Comparison of ENCODE assay signal across 8 cellular contexts in the genomic region with DNA sequence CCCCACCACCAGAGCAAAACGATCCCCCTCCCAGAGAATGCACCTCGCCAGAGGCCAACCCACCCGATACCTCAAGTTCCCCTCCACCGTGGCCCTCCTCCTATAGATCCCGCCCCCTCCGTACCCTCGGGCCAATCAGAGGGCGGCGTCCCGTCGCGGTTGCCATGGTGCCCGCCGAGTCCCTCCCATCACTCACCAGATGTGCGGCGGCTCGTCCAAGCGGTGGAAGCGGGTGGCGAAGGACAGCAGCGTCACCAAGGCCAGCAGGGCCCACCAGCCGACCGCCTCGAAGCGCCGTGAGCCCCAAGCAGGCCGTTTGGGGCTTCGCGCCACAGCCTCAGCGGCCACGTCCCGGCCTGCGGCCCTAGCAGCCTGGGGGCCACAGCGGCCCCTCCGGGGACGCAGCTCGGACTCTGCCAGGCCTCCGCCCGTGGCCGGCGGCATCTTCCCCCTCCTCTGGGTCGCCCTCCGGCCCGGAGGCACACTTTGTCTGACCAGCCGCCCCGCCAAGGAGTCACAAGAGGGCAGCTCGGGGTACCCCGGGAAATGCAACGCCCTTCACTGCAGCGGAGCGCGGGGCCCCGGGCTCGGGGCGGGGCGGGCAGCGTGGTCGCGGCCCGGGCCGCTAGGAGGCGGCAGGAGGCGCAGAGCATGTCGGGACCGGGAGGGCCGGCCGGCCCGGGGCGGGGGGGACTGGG. TPM values are rescaled to one million over a fixed set of nuclear protein-coding genes. Genes with fewer than 3 reads are reported as not detected.
DNase-seq lines count a peak whose midpoint lies in the region; TF ChIP-seq lines count a peak whose summit lies in the region.

A gene with protein sequence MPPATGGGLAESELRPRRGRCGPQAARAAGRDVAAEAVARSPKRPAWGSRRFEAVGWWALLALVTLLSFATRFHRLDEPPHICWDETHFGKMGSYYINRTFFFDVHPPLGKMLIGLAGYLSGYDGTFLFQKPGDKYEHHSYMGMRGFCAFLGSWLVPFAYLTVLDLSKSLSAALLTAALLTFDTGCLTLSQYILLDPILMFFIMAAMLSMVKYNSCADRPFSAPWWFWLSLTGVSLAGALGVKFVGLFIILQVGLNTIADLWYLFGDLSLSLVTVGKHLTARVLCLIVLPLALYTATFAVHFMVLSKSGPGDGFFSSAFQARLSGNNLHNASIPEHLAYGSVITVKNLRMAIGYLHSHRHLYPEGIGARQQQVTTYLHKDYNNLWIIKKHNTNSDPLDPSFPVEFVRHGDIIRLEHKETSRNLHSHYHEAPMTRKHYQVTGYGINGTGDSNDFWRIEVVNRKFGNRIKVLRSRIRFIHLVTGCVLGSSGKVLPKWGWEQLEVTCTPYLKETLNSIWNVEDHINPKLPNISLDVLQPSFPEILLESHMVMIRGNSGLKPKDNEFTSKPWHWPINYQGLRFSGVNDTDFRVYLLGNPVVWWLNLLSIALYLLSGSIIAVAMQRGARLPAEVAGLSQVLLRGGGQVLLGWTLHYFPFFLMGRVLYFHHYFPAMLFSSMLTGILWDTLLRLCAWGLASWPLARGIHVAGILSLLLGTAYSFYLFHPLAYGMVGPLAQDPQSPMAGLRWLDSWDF (minus strand): TSS at position 646 of the 698 bp plus-strand sequence. CDS start 202 bp downstream, at position 444.

- H3K9ac ChIP-seq in ES-I3 (ENCODE audit: low read depth, low read length) (peak within 1 kb of the TSS; percentile 98), neural cell (ENCODE audit: low read length) (peak within 1 kb of the TSS; percentile 91), stomach smooth muscle (ENCODE audit: low read length in 2 of 2) (peak within 1 kb of the TSS; percentile 76 to 87)

- H3K79me2 ChIP-seq in neural cell (replicated peaks; ENCODE audit: insufficient read depth, low read length), result peaks cover 10% of the 10 kb centered on the region

- H3F3A ChIP-seq in neural cell (ENCODE audit: insufficient read depth, low read length, poor library complexity, severe bottlenecking), result no peaks in the 10 kb centered on the region

- no peaks in the 10 kb centered on the region for H4K20me1 ChIP-seq in neural cell (ENCODE audit: insufficient read depth)

- no peak for TF ChIP-seq EP300 in neural cell (conservative IDR thresholded peaks at IDR 0.05; ENCODE audit: poor library complexity, severe bottlenecking)

- DNase-seq in H4 (ENCODE audit: low spot score), result peak; percentile 91
- DNase-seq in LoVo (ENCODE audit: low spot score), result peak; percentile 92
- peak; percentile 77 to 86 for DNase-seq in SHP77 (lab: John Stamatoyannopoulos, UW)
- peak; percentile 85 for DNase-seq in activated gamma-delta T cell (lab: John Stamatoyannopoulos, UW)
- peak; percentile 75 for DNase-seq in fibroblast of the conjunctiva (ENCODE audit: low read depth)

- H3K4me3 ChIP-seq in neural cell (ENCODE audit: low read length) (peak within 1 kb of the TSS; percentile 93), stomach smooth muscle (ENCODE audit: low read length in 2 of 2) (peak within 1 kb of the TSS; percentile 80 to 95)

- no peaks in the 10 kb centered on the region for H3K9me2 ChIP-seq in neural cell (ENCODE audit: insufficient read depth, low read length)

- TF ChIP-seq CTCF in neural cell (IDR thresholded peaks at IDR 0.05; ENCODE audit: poor library complexity, severe bottlenecking), result peak; percentile 68

- H3K4me1 ChIP-seq in ES-I3 (ENCODE audit: insufficient read depth, low read length), result peaks cover 16% of the 10 kb centered on the region
- peaks cover 27% of the 10 kb centered on the region for H3K4me1 ChIP-seq in stomach smooth muscle (ENCODE audit: control insufficient read depth, insufficient read depth, low read length)

- no peaks in the 10 kb centered on the region for H3K36me3 ChIP-seq in ES-I3 (ENCODE audit: insufficient read depth, low read length)
- no peaks in the 10 kb centered on the region for H3K36me3 ChIP-seq in neural cell (ENCODE audit: insufficient read depth, low read length)
- no peaks in the 10 kb centered on the region for H3K36me3 ChIP-seq in stomach smooth muscle (ENCODE audit: control insufficient read depth in 2 of 2, insufficient read depth in 2 of 2, low read length in 2 of 2)

- peak within 1 kb of the TSS; percentile 58 for H3K4me2 ChIP-seq in neural cell (ENCODE audit: low read length)

- no peaks in the 10 kb centered on the region for H3K9me3 ChIP-seq in ES-I3 (ENCODE audit: control insufficient read depth, insufficient read depth, low read length)
- no peaks in the 10 kb centered on the region for H3K9me3 ChIP-seq in neural cell (ENCODE audit: low read length)
- no peaks in the 10 kb centered on the region for H3K9me3 ChIP-seq in stomach smooth muscle (ENCODE audit: control insufficient read depth in 2 of 2, low read length in 2 of 2)

- no peak for TF ChIP-seq RAD21 in neural cell (conservative IDR thresholded peaks at IDR 0.05)

- H3K27ac ChIP-seq in neural cell (ENCODE audit: low read length) (peak within 1 kb of the TSS; percentile 89), stomach smooth muscle (ENCODE audit: low read length) (peak within 1 kb of the TSS; percentile 95)

- H3K27me3 ChIP-seq in neural cell (ENCODE audit: insufficient read depth, low read depth, low read length) (no peaks in the 10 kb centered on the region), stomach smooth muscle (ENCODE audit: control insufficient read depth in 1 of 2, insufficient read depth in 2 of 2, low read length in 2 of 2) (no peaks in the 10 kb centered on the region)

- H2AFZ ChIP-seq in neural cell (ENCODE audit: low read depth, low read length), result peak within 1 kb of the TSS; percentile 97

TF ChIP-seq in neural cell, 6 proteins besides CTCF, POLR2A, EP300 and RAD21:
- TF ChIP-seq POLR2AphosphoS5 (IDR thresholded peaks at IDR 0.05), result peak; percentile 83
- TF ChIP-seq MXI1 (conservative IDR thresholded peaks at IDR 0.05; ENCODE audit: poor library complexity, severe bottlenecking), result peak; percentile 75
- TF ChIP-seq EZH2 (IDR thresholded peaks at IDR 0.05; ENCODE audit: borderline replicate concordance, insufficient read depth, low read length, poor library complexity, severe bottlenecking), result no peak
- TF ChIP-seq SMC3 (conservative IDR thresholded peaks at IDR 0.05; ENCODE audit: poor library complexity), result peak; percentile 46
- TF ChIP-seq, protein P1, sequence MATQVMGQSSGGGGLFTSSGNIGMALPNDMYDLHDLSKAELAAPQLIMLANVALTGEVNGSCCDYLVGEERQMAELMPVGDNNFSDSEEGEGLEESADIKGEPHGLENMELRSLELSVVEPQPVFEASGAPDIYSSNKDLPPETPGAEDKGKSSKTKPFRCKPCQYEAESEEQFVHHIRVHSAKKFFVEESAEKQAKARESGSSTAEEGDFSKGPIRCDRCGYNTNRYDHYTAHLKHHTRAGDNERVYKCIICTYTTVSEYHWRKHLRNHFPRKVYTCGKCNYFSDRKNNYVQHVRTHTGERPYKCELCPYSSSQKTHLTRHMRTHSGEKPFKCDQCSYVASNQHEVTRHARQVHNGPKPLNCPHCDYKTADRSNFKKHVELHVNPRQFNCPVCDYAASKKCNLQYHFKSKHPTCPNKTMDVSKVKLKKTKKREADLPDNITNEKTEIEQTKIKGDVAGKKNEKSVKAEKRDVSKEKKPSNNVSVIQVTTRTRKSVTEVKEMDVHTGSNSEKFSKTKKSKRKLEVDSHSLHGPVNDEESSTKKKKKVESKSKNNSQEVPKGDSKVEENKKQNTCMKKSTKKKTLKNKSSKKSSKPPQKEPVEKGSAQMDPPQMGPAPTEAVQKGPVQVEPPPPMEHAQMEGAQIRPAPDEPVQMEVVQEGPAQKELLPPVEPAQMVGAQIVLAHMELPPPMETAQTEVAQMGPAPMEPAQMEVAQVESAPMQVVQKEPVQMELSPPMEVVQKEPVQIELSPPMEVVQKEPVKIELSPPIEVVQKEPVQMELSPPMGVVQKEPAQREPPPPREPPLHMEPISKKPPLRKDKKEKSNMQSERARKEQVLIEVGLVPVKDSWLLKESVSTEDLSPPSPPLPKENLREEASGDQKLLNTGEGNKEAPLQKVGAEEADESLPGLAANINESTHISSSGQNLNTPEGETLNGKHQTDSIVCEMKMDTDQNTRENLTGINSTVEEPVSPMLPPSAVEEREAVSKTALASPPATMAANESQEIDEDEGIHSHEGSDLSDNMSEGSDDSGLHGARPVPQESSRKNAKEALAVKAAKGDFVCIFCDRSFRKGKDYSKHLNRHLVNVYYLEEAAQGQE (IDR thresholded peaks at IDR 0.05; ENCODE audit: borderline replicate concordance), result peak; percentile 15
- TF ChIP-seq TAF1 (IDR thresholded peaks at IDR 0.05; ENCODE audit: low read depth), result no peak

RNA-seq across cellular contexts. Expression of the gene that starts here (rescaled TPM):
- total RNA-seq in H4 (2014; rRNA removed; shearing (Covaris generic)), result 8.6 and 13.7 TPM in 2 replicates
- 9.6 and 11.5 TPM in 2 replicates for polyA plus RNA-seq in neural cell
- polyA minus RNA-seq in neural cell, result 11.1 and 14.1 TPM in 2 replicates

Comparison
In these comparisons a context has a peak if more than half of its experiments do, and no peak if none do; other contexts are left out.
1. Peak in every context shown above with its lines: DNase-seq, H3K4me3 ChIP-seq and H3K27ac ChIP-seq.